1 cellular context compared by ENCODE assay signal in the genomic region with DNA sequence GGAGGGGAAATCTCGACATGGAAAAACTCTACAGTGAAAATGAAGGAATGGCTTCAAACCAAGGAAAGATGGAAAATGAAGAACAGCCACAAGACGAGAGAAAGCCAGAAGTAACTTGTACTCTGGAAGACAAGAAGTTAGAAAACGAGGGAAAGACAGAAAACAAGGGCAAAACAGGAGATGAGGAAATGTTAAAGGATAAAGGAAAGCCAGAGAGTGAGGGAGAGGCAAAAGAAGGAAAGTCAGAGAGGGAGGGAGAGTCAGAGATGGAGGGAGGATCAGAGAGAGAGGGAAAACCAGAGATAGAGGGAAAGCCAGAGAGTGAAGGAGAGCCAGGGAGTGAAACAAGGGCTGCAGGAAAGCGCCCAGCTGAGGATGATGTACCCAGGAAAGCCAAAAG.
TF ChIP-seq lines count a peak whose summit lies in the region.

No MANE protein-coding gene starts in this region.

TF ChIP-seq in GM23338, 12 proteins besides CTCF, POLR2A, EP300 and RAD21 (continued from another document):
- TF ChIP-seq, protein P1, sequence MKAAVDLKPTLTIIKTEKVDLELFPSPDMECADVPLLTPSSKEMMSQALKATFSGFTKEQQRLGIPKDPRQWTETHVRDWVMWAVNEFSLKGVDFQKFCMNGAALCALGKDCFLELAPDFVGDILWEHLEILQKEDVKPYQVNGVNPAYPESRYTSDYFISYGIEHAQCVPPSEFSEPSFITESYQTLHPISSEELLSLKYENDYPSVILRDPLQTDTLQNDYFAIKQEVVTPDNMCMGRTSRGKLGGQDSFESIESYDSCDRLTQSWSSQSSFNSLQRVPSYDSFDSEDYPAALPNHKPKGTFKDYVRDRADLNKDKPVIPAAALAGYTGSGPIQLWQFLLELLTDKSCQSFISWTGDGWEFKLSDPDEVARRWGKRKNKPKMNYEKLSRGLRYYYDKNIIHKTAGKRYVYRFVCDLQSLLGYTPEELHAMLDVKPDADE (IDR thresholded peaks at IDR 0.05) = no peak
- TF ChIP-seq EZH2phosphoT487 (IDR thresholded peaks at IDR 0.05; ENCODE audit: unreplicated experiment) (no peak), EZH2 (IDR thresholded peaks at IDR 0.05; ENCODE audit: low read depth, unreplicated experiment) (no peak), JUNB (IDR thresholded peaks at IDR 0.05; ENCODE audit: unreplicated experiment) (no peak), NANOG (IDR thresholded peaks at IDR 0.05; ENCODE audit: borderline replicate concordance) (no peak), CREB1 (CRISPR knock-in tag; IDR thresholded peaks at IDR 0.05; ENCODE audit: low read depth) (no peak), ZNF114 (CRISPR knock-in tag; IDR thresholded peaks at IDR 0.05) (no peak), STAT1 (IDR thresholded peaks at IDR 0.05; ENCODE audit: unreplicated experiment) (no peak), ZNF331 (CRISPR knock-in tag; IDR thresholded peaks at IDR 0.05; ENCODE audit: low read depth) (no peak)
- TF ChIP-seq, protein P2, sequence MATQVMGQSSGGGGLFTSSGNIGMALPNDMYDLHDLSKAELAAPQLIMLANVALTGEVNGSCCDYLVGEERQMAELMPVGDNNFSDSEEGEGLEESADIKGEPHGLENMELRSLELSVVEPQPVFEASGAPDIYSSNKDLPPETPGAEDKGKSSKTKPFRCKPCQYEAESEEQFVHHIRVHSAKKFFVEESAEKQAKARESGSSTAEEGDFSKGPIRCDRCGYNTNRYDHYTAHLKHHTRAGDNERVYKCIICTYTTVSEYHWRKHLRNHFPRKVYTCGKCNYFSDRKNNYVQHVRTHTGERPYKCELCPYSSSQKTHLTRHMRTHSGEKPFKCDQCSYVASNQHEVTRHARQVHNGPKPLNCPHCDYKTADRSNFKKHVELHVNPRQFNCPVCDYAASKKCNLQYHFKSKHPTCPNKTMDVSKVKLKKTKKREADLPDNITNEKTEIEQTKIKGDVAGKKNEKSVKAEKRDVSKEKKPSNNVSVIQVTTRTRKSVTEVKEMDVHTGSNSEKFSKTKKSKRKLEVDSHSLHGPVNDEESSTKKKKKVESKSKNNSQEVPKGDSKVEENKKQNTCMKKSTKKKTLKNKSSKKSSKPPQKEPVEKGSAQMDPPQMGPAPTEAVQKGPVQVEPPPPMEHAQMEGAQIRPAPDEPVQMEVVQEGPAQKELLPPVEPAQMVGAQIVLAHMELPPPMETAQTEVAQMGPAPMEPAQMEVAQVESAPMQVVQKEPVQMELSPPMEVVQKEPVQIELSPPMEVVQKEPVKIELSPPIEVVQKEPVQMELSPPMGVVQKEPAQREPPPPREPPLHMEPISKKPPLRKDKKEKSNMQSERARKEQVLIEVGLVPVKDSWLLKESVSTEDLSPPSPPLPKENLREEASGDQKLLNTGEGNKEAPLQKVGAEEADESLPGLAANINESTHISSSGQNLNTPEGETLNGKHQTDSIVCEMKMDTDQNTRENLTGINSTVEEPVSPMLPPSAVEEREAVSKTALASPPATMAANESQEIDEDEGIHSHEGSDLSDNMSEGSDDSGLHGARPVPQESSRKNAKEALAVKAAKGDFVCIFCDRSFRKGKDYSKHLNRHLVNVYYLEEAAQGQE (IDR thresholded peaks at IDR 0.05; ENCODE audit: unreplicated experiment) = no peak
- TF ChIP-seq, protein P3, sequence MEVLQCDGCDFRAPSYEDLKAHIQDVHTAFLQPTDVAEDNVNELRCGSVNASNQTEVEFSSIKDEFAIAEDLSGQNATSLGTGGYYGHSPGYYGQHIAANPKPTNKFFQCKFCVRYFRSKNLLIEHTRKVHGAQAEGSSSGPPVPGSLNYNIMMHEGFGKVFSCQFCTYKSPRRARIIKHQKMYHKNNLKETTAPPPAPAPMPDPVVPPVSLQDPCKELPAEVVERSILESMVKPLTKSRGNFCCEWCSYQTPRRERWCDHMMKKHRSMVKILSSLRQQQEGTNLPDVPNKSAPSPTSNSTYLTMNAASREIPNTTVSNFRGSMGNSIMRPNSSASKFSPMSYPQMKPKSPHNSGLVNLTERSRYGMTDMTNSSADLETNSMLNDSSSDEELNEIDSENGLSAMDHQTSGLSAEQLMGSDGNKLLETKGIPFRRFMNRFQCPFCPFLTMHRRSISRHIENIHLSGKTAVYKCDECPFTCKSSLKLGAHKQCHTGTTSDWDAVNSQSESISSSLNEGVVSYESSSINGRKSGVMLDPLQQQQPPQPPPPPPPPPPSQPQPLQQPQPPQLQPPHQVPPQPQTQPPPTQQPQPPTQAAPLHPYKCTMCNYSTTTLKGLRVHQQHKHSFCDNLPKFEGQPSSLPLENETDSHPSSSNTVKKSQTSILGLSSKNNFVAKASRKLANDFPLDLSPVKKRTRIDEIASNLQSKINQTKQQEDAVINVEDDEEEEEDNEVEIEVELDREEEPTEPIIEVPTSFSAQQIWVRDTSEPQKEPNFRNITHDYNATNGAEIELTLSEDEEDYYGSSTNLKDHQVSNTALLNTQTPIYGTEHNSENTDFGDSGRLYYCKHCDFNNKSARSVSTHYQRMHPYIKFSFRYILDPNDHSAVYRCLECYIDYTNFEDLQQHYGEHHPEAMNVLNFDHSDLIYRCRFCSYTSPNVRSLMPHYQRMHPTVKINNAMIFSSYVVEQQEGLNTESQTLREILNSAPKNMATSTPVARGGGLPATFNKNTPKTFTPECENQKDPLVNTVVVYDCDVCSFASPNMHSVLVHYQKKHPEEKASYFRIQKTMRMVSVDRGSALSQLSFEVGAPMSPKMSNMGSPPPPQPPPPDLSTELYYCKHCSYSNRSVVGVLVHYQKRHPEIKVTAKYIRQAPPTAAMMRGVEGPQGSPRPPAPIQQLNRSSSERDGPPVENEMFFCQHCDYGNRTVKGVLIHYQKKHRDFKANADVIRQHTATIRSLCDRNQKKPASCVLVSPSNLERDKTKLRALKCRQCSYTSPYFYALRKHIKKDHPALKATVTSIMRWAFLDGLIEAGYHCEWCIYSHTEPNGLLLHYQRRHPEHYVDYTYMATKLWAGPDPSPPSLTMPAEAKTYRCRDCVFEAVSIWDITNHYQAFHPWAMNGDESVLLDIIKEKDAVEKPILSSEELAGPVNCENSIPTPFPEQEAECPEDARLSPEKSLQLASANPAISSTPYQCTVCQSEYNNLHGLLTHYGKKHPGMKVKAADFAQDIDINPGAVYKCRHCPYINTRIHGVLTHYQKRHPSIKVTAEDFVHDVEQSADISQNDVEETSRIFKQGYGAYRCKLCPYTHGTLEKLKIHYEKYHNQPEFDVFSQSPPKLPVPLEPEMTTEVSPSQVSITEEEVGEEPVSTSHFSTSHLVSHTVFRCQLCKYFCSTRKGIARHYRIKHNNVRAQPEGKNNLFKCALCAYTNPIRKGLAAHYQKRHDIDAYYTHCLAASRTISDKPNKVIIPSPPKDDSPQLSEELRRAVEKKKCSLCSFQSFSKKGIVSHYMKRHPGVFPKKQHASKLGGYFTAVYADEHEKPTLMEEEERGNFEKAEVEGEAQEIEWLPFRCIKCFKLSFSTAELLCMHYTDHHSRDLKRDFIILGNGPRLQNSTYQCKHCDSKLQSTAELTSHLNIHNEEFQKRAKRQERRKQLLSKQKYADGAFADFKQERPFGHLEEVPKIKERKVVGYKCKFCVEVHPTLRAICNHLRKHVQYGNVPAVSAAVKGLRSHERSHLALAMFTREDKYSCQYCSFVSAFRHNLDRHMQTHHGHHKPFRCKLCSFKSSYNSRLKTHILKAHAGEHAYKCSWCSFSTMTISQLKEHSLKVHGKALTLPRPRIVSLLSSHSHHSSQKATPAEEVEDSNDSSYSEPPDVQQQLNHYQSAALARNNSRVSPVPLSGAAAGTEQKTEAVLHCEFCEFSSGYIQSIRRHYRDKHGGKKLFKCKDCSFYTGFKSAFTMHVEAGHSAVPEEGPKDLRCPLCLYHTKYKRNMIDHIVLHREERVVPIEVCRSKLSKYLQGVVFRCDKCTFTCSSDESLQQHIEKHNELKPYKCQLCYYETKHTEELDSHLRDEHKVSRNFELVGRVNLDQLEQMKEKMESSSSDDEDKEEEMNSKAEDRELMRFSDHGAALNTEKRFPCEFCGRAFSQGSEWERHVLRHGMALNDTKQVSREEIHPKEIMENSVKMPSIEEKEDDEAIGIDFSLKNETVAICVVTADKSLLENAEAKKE (CRISPR knock-in tag; IDR thresholded peaks at IDR 0.05) = no peak
